In genomic region chr14:89351364-89351957, GRCh38 we compare ENCODE assay signal across 8 cellular contexts.
DNase-seq lines count a peak whose midpoint lies in the region; ATAC-seq and TF ChIP-seq lines count a peak whose summit lies in the region.

No MANE protein-coding gene starts in this region.

- no peaks in the 10 kb centered on the region for H3K27me3 ChIP-seq in HUES48 (ENCODE audit: control insufficient read depth, insufficient read depth, low read length)

- peaks cover 0 to 5% (median 0%) of the 10 kb centered on the region in 7 donors for H3K9me3 Mint-ChIP-seq in CD14-positive monocyte
- H3K9me3 Mint-ChIP-seq in type B pancreatic cell: no peaks in the 10 kb centered on the region

- intact Hi-C loops in CD14-positive monocyte (cut with micrococcal nuclease): no loop called here

- H3K27ac Mint-ChIP-seq in CD14-positive monocyte (peak overlapping the region; percentile 58 to 92 (median 83)), type B pancreatic cell (peak overlapping the region; percentile 55)

- peaks cover 33% of the 10 kb centered on the region for H3K4me1 Mint-ChIP-seq in CD14-positive monocyte
- peaks cover 41% of the 10 kb centered on the region for H3K4me1 Mint-ChIP-seq in type B pancreatic cell (ENCODE audit: unreplicated experiment)

- ATAC-seq in GM19395 (IDR thresholded peaks at IDR 0.05; ENCODE audit: unreplicated experiment): peak; percentile 76

- H3K36me3 Mint-ChIP-seq in CD14-positive monocyte: peaks cover 36 to 49% of the 10 kb centered on the region in 2 donors
- H3K36me3 Mint-ChIP-seq in type B pancreatic cell: peaks cover 37% of the 10 kb centered on the region

- H3K27me3 Mint-ChIP-seq in CD14-positive monocyte (ENCODE audit: low read depth in 3 of 3) (no peaks in the 10 kb centered on the region), type B pancreatic cell (no peaks in the 10 kb centered on the region)

- peak overlapping the region; percentile 98 for H3K27ac ChIP-seq in HUES48 (ENCODE audit: low read depth, low read length)

- no peak for TF ChIP-seq CTCF in CD14-positive monocyte (IDR thresholded peaks at IDR 0.05)
- no peak for TF ChIP-seq CTCF in type B pancreatic cell (conservative IDR thresholded peaks at IDR 0.05)

- no peaks in the 10 kb centered on the region for H3K9me3 ChIP-seq in HUES48 (ENCODE audit: control insufficient read depth, insufficient read depth, low read length)

- H3K4me3 ChIP-seq in HUES48 (ENCODE audit: low read depth, low read length): no peak overlapping the region; the same call in 1 of the 2 replicates

- H3K4me3 Mint-ChIP-seq in CD14-positive monocyte (peak overlapping the region; percentile 53 to 78), type B pancreatic cell (peak overlapping the region; percentile 71)

- H3K36me3 ChIP-seq in HUES48 (ENCODE audit: control insufficient read depth, insufficient read depth, low read length): peaks cover 37% of the 10 kb centered on the region

- peaks cover 54% of the 10 kb centered on the region for H3K4me1 ChIP-seq in HUES48 (ENCODE audit: control insufficient read depth, insufficient read depth, low read length)

- DNase-seq in CD14-positive monocyte (ENCODE audit: low spot score) (no peak), left kidney (ENCODE audit: low read depth, low spot score) (peak; percentile 68), type B pancreatic cell (ENCODE audit: extremely low spot score, unreplicated experiment) (no peak), NCI-H345 (lab: John Stamatoyannopoulos, UW) (no peak), NCI-H2171 (lab: John Stamatoyannopoulos, UW) (no peak)
- peak; percentile 42 to 44 for DNase-seq in activated T-cell treated with anti-CD3 and anti-CD28 coated beads, Interleukin-2, amount 50 U/mL, for 48 hours

- H3K9ac ChIP-seq in HUES48 (ENCODE audit: low read depth, low read length): peak overlapping the region; percentile 42

Comparison
In these comparisons a context has a peak if more than half of its experiments do, and no peak if none do; other contexts are left out.
1. DNase-seq: peak in activated T-cell treated with anti-CD3 and anti-CD28 coated beads, Interleukin-2, amount 50 U/mL, for 48 hours (2 of 2) and left kidney (single experiment); none in CD14-positive monocyte (single experiment), type B pancreatic cell (single experiment), NCI-H345 (single experiment) and NCI-H2171 (single experiment).